In genomic region chr11:1572200-1573076, GRCh38 we compare ENCODE assay signal across 1 cellular context.
TF ChIP-seq lines count a peak whose summit lies in the region.

A gene with protein sequence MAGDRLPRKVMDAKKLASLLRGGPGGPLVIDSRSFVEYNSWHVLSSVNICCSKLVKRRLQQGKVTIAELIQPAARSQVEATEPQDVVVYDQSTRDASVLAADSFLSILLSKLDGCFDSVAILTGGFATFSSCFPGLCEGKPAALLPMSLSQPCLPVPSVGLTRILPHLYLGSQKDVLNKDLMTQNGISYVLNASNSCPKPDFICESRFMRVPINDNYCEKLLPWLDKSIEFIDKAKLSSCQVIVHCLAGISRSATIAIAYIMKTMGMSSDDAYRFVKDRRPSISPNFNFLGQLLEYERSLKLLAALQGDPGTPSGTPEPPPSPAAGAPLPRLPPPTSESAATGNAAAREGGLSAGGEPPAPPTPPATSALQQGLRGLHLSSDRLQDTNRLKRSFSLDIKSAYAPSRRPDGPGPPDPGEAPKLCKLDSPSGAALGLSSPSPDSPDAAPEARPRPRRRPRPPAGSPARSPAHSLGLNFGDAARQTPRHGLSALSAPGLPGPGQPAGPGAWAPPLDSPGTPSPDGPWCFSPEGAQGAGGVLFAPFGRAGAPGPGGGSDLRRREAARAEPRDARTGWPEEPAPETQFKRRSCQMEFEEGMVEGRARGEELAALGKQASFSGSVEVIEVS (minus strand): TSS chr11:1572271. CDS start chr11:1565826, 6,445 bp downstream.

TF ChIP-seq in HepG2, 621 proteins besides CTCF, POLR2A, EP300 and RAD21 (continued from another document and continues in another):
- TF ChIP-seq, protein P1, sequence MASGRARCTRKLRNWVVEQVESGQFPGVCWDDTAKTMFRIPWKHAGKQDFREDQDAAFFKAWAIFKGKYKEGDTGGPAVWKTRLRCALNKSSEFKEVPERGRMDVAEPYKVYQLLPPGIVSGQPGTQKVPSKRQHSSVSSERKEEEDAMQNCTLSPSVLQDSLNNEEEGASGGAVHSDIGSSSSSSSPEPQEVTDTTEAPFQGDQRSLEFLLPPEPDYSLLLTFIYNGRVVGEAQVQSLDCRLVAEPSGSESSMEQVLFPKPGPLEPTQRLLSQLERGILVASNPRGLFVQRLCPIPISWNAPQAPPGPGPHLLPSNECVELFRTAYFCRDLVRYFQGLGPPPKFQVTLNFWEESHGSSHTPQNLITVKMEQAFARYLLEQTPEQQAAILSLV (CRISPR knock-in tag; IDR thresholded peaks at IDR 0.05; ENCODE audit: borderline replicate concordance), result no peak
- TF ChIP-seq, protein P2, sequence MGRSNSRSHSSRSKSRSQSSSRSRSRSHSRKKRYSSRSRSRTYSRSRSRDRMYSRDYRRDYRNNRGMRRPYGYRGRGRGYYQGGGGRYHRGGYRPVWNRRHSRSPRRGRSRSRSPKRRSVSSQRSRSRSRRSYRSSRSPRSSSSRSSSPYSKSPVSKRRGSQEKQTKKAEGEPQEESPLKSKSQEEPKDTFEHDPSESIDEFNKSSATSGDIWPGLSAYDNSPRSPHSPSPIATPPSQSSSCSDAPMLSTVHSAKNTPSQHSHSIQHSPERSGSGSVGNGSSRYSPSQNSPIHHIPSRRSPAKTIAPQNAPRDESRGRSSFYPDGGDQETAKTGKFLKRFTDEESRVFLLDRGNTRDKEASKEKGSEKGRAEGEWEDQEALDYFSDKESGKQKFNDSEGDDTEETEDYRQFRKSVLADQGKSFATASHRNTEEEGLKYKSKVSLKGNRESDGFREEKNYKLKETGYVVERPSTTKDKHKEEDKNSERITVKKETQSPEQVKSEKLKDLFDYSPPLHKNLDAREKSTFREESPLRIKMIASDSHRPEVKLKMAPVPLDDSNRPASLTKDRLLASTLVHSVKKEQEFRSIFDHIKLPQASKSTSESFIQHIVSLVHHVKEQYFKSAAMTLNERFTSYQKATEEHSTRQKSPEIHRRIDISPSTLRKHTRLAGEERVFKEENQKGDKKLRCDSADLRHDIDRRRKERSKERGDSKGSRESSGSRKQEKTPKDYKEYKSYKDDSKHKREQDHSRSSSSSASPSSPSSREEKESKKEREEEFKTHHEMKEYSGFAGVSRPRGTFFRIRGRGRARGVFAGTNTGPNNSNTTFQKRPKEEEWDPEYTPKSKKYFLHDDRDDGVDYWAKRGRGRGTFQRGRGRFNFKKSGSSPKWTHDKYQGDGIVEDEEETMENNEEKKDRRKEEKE (IDR thresholded peaks at IDR 0.05), result no peak
- TF ChIP-seq, protein P3, sequence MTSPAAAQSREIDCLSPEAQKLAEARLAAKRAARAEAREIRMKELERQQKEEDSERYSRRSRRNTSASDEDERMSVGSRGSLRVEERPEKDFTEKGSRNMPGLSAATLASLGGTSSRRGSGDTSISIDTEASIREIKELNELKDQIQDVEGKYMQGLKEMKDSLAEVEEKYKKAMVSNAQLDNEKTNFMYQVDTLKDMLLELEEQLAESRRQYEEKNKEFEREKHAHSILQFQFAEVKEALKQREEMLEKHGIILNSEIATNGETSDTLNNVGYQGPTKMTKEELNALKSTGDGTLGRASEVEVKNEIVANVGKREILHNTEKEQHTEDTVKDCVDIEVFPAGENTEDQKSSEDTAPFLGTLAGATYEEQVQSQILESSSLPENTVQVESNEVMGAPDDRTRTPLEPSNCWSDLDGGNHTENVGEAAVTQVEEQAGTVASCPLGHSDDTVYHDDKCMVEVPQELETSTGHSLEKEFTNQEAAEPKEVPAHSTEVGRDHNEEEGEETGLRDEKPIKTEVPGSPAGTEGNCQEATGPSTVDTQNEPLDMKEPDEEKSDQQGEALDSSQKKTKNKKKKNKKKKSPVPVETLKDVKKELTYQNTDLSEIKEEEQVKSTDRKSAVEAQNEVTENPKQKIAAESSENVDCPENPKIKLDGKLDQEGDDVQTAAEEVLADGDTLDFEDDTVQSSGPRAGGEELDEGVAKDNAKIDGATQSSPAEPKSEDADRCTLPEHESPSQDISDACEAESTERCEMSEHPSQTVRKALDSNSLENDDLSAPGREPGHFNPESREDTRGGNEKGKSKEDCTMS (CRISPR knock-in tag; conservative IDR thresholded peaks at IDR 0.05), result no peak
- TF ChIP-seq ZNF503 (CRISPR knock-in tag; IDR thresholded peaks at IDR 0.05), result no peak
- no peak for TF ChIP-seq SMAD9 (CRISPR knock-in tag; IDR thresholded peaks at IDR 0.05)
- no peak for TF ChIP-seq KAT2B (IDR thresholded peaks at IDR 0.05; ENCODE audit: borderline replicate concordance, low read depth, low read length)
- no peak for TF ChIP-seq ZNF879 (CRISPR knock-in tag; IDR thresholded peaks at IDR 0.05)
- TF ChIP-seq ZBTB49 (CRISPR knock-in tag; IDR thresholded peaks at IDR 0.05; ENCODE audit: borderline replicate concordance), result no peak
- TF ChIP-seq, protein P4, sequence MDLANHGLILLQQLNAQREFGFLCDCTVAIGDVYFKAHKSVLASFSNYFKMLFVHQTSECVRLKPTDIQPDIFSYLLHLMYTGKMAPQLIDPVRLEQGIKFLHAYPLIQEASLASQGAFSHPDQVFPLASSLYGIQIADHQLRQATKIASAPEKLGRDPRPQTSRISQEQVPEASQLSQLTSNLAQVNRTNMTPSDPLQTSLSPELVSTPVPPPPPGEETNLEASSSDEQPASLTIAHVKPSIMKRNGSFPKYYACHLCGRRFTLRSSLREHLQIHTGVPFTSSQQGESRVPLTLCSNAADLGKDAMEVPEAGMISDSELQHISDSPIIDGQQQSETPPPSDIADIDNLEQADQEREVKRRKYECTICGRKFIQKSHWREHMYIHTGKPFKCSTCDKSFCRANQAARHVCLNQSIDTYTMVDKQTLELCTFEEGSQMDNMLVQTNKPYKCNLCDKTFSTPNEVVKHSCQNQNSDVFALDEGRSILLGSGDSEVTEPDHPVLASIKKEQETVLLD (CRISPR knock-in tag; IDR thresholded peaks at IDR 0.05; ENCODE audit: low read depth), result peak; percentile 56; the same call in 1 of the 2 replicates
- no peak for TF ChIP-seq JUNB (CRISPR knock-in tag; IDR thresholded peaks at IDR 0.05; ENCODE audit: borderline replicate concordance)
- TF ChIP-seq, protein P5, sequence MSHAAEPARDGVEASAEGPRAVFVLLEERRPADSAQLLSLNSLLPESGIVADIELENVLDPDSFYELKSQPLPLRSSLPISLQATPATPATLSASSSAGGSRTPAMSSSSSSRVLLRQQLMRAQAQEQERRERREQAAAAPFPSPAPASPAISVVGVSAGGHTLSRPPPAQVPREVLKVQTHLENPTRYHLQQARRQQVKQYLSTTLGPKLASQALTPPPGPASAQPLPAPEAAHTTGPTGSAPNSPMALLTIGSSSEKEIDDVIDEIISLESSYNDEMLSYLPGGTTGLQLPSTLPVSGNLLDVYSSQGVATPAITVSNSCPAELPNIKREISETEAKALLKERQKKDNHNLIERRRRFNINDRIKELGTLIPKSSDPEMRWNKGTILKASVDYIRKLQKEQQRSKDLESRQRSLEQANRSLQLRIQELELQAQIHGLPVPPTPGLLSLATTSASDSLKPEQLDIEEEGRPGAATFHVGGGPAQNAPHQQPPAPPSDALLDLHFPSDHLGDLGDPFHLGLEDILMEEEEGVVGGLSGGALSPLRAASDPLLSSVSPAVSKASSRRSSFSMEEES (CRISPR knock-in tag; IDR thresholded peaks at IDR 0.05), result no peak
- TF ChIP-seq RFX1 (IDR thresholded peaks at IDR 0.05), result no peak
- TF ChIP-seq, protein P6, sequence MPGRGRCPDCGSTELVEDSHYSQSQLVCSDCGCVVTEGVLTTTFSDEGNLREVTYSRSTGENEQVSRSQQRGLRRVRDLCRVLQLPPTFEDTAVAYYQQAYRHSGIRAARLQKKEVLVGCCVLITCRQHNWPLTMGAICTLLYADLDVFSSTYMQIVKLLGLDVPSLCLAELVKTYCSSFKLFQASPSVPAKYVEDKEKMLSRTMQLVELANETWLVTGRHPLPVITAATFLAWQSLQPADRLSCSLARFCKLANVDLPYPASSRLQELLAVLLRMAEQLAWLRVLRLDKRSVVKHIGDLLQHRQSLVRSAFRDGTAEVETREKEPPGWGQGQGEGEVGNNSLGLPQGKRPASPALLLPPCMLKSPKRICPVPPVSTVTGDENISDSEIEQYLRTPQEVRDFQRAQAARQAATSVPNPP (CRISPR knock-in tag; IDR thresholded peaks at IDR 0.05), result no peak
- no peak for TF ChIP-seq ZNF30 (CRISPR knock-in tag; IDR thresholded peaks at IDR 0.05)
- TF ChIP-seq ZNF335 (CRISPR knock-in tag; IDR thresholded peaks at IDR 0.05), result no peak
- no peak for TF ChIP-seq TOPORS (CRISPR knock-in tag; IDR thresholded peaks at IDR 0.05)
- TF ChIP-seq, protein P7, sequence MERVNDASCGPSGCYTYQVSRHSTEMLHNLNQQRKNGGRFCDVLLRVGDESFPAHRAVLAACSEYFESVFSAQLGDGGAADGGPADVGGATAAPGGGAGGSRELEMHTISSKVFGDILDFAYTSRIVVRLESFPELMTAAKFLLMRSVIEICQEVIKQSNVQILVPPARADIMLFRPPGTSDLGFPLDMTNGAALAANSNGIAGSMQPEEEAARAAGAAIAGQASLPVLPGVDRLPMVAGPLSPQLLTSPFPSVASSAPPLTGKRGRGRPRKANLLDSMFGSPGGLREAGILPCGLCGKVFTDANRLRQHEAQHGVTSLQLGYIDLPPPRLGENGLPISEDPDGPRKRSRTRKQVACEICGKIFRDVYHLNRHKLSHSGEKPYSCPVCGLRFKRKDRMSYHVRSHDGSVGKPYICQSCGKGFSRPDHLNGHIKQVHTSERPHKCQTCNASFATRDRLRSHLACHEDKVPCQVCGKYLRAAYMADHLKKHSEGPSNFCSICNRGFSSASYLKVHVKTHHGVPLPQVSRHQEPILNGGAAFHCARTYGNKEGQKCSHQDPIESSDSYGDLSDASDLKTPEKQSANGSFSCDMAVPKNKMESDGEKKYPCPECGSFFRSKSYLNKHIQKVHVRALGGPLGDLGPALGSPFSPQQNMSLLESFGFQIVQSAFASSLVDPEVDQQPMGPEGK (CRISPR knock-in tag; IDR thresholded peaks at IDR 0.05), result peak; percentile 76
- no peak for TF ChIP-seq DPF2 (CRISPR knock-in tag; IDR thresholded peaks at IDR 0.05; ENCODE audit: borderline replicate concordance, low read depth)
- TF ChIP-seq ZNF292 (CRISPR knock-in tag; IDR thresholded peaks at IDR 0.05; ENCODE audit: borderline replicate concordance, low read depth), result no peak
- no peak for TF ChIP-seq FOXM1 (CRISPR knock-in tag; IDR thresholded peaks at IDR 0.05)
- peak; percentile 91 for TF ChIP-seq ZNF777 (CRISPR knock-in tag; IDR thresholded peaks at IDR 0.05)
- no peak for TF ChIP-seq FOXP1 (IDR thresholded peaks at IDR 0.05)
- TF ChIP-seq FOXP1 (CRISPR knock-in tag; IDR thresholded peaks at IDR 0.05), result no peak
- TF ChIP-seq ZNF160 (CRISPR knock-in tag; IDR thresholded peaks at IDR 0.05), result no peak
- no peak for TF ChIP-seq LCORL (IDR thresholded peaks at IDR 0.05)
- TF ChIP-seq LCORL (CRISPR knock-in tag; IDR thresholded peaks at IDR 0.05), result no peak
- TF ChIP-seq ZNF737 (CRISPR knock-in tag; IDR thresholded peaks at IDR 0.05; ENCODE audit: borderline replicate concordance), result no peak
- peak; percentile 66; the same call in 1 of the 2 replicates for TF ChIP-seq GABPB1 (CRISPR knock-in tag; IDR thresholded peaks at IDR 0.05)
- TF ChIP-seq, protein P8, sequence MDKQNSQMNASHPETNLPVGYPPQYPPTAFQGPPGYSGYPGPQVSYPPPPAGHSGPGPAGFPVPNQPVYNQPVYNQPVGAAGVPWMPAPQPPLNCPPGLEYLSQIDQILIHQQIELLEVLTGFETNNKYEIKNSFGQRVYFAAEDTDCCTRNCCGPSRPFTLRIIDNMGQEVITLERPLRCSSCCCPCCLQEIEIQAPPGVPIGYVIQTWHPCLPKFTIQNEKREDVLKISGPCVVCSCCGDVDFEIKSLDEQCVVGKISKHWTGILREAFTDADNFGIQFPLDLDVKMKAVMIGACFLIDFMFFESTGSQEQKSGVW (CRISPR knock-in tag; IDR thresholded peaks at IDR 0.05; ENCODE audit: borderline replicate concordance), result no peak
- no peak for TF ChIP-seq SCMH1 (CRISPR knock-in tag; IDR thresholded peaks at IDR 0.05; ENCODE audit: borderline replicate concordance)
- no peak for TF ChIP-seq MYPOP (CRISPR knock-in tag; IDR thresholded peaks at IDR 0.05)
- TF ChIP-seq ZNF7 (CRISPR knock-in tag; IDR thresholded peaks at IDR 0.05), result no peak
- no peak for TF ChIP-seq ZNF740 (CRISPR knock-in tag; IDR thresholded peaks at IDR 0.05)
- no peak for TF ChIP-seq SIN3A (IDR thresholded peaks at IDR 0.05; ENCODE audit: borderline replicate concordance, low read depth, low read length)
